ENCODE assay signal across 8 cellular contexts in the genomic region with DNA sequence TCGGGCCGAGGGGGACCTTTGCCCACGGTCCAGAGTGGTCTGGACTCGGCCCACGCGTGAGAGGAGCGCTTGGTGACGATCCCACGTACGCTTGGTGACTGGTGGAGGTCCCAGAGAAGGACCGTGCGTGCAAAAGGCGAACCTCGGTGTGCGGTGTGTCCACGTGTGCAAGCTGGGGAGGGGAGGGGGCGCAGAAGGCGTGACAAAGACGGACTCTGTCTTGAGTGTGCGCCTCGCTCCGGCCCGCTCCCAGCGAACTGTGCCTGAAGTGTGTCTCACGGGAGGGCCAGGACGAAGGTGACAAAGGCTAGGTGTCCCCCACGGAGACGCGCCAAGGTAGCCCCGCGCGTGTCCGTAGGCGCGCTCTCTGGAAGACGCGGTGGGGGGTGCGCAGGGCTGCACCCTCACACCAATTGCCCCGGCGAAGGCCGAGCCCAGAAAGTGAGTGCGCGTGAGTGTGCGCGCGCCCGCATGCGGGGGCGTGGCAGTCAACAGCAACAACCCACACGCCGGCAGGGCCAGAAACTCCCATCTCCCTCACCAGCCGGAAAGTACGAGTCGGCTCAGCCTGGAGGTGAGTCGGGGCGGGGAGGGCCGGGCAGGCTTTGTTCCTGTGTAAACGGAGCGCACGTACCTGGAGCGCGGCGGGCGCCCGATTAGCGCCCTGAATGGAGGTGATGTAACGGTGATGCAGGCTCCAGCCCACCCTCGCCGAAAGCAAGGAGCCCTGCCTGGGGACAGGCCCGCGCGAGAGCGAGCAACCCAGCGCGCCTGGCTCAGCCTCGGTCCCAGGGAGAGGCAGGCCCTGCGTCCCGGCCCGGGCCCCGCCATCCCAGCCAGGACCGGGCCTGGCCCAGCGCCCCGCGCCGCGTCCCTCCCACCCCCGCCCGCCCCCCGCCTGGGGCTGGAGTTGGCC. TPM values are rescaled to one million over a fixed set of nuclear protein-coding genes. Genes with fewer than 3 reads are reported as not detected.
DNase-seq lines count a peak whose midpoint lies in the region; ATAC-seq and TF ChIP-seq lines count a peak whose summit lies in the region.

A gene with protein sequence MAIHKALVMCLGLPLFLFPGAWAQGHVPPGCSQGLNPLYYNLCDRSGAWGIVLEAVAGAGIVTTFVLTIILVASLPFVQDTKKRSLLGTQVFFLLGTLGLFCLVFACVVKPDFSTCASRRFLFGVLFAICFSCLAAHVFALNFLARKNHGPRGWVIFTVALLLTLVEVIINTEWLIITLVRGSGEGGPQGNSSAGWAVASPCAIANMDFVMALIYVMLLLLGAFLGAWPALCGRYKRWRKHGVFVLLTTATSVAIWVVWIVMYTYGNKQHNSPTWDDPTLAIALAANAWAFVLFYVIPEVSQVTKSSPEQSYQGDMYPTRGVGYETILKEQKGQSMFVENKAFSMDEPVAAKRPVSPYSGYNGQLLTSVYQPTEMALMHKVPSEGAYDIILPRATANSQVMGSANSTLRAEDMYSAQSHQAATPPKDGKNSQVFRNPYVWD (plus strand): TSS at position 521 of the 916 bp plus-strand sequence. CDS start 7,689 bp downstream, outside the sequence.

- H3K36me3 Mint-ChIP-seq in dendritic cell treated with granulocyte-macrophage colony-stimulating factor and Interleukin-4, amounts not matched to agents 40 ng/mL and 50 ng/mL, for 4 days (ENCODE audit: low read depth) = no peaks in the 10 kb centered on the region

- peaks cover 84% of the 10 kb centered on the region for H3K27me3 Mint-ChIP-seq in dendritic cell treated with granulocyte-macrophage colony-stimulating factor and Interleukin-4, amounts not matched to agents 40 ng/mL and 50 ng/mL, for 4 days

- no peaks in the 10 kb centered on the region for H3K9me3 ChIP-seq in lung (ENCODE audit: control insufficient read depth in 2 of 2, insufficient read depth in 1 of 2, low read length in 1 of 2)

- no peaks in the 10 kb centered on the region for H3K36me3 ChIP-seq in lung (ENCODE audit: control insufficient read depth in 2 of 2, insufficient read depth in 2 of 2, low read length in 2 of 2)

- DNase-seq in NCI-H1092 (lab: John Stamatoyannopoulos, UW) (peak; percentile 62), lung (ENCODE audit: low spot score) (peak; percentile 83), pons (ENCODE audit: low spot score) (no peak)
- peak; percentile 50 to 64 for DNase-seq in activated CD4-positive, alpha-beta T cell treated with anti-CD3 and anti-CD28 coated beads for 4 hours
- DNase-seq in stimulated activated CD8-positive, alpha-beta memory T cell treated with anti-CD3 and anti-CD28 coated beads, Interleukin-15, amount 100 ng/mL, for 4 hours (ENCODE audit: low read depth in 2 of 2) = peak; percentile 23 to 41
- DNase-seq in effector CD4-positive, alpha-beta T cell = no peak

- WGBS in lung, 2 donors = 1% methylated on average over 68 to 89 of the region's 89 CpGs

- peak within 1 kb of the TSS; percentile 55 for H3K27ac Mint-ChIP-seq in dendritic cell treated with granulocyte-macrophage colony-stimulating factor and Interleukin-4, amounts not matched to agents 40 ng/mL and 50 ng/mL, for 4 days

- H3K4me1 ChIP-seq in lung (ENCODE audit: control insufficient read depth in 2 of 2, insufficient read depth in 2 of 2, low read length in 2 of 2) = peaks cover 6 to 24% of the 10 kb centered on the region in 2 donors

- intact Hi-C loops in dendritic cell treated with granulocyte-macrophage colony-stimulating factor and Interleukin-4, amounts not matched to agents 40 ng/mL and 50 ng/mL, for 4 days (cut with micrococcal nuclease) = no loop called here

- ATAC-seq in lung (ENCODE audit: insufficient read depth, low FRiP score) = peak; percentile 50

- H3K4me3 ChIP-seq in GM08714 (ENCODE audit: low read length) (peak within 1 kb of the TSS; percentile 47; the same call in 1 of the 2 replicates), lung (peak within 1 kb of the TSS; percentile 46)

- H3K27ac ChIP-seq in lung (ENCODE audit: low read depth in 1 of 2, low read length in 1 of 2) = peak within 1 kb of the TSS; percentile 93 to 94

- no peaks in the 10 kb centered on the region for H3K9me3 Mint-ChIP-seq in dendritic cell treated with granulocyte-macrophage colony-stimulating factor and Interleukin-4, amounts not matched to agents 40 ng/mL and 50 ng/mL, for 4 days

- H3K4me1 Mint-ChIP-seq in dendritic cell treated with granulocyte-macrophage colony-stimulating factor and Interleukin-4, amounts not matched to agents 40 ng/mL and 50 ng/mL, for 4 days (ENCODE audit: low read depth) = peaks cover 24% of the 10 kb centered on the region

- no peaks in the 10 kb centered on the region for H3K27me3 ChIP-seq in lung (ENCODE audit: control insufficient read depth, insufficient read depth)

- TF ChIP-seq CTCF in lung (IDR thresholded peaks at IDR 0.05; ENCODE audit: control extremely low read depth, extremely low read depth) = no peak

- peak within 1 kb of the TSS; percentile 75 for H3K4me3 Mint-ChIP-seq in dendritic cell treated with granulocyte-macrophage colony-stimulating factor and Interleukin-4, amounts not matched to agents 40 ng/mL and 50 ng/mL, for 4 days

RNA-seq across cellular contexts. Expression of the gene that starts here (rescaled TPM):
- 10 to 100 TPM; 77.5 to 81.4 TPM for total RNA-seq in lung
- 10 to 100 TPM; 41.9 to 54.6 TPM for polyA plus RNA-seq in lung

Comparison
In these comparisons a context has a peak if more than half of its experiments do, and no peak if none do; other contexts are left out.
1. DNase-seq: peak in NCI-H1092 (single experiment), activated CD4-positive, alpha-beta T cell treated with anti-CD3 and anti-CD28 coated beads for 4 hours (2 of 2), lung (single experiment) and stimulated activated CD8-positive, alpha-beta memory T cell treated with anti-CD3 and anti-CD28 coated beads, Interleukin-15, amount 100 ng/mL, for 4 hours (2 of 2); none in effector CD4-positive, alpha-beta T cell (single experiment) and pons (single experiment).